ENCODE assay signal across 9 cellular contexts in genomic region chr11:64372802-64373597, GRCh38. TPM values are rescaled to one million over a fixed set of nuclear protein-coding genes. Genes with fewer than 3 reads are reported as not detected.
A peak's percentile ranks its signal among the peaks of the same experiment; 100 is the strongest.
DNase-seq lines count a peak whose midpoint lies in the region; ATAC-seq and TF ChIP-seq lines count a peak whose summit lies in the region.
"Had no signal": no experiment of that assay in that cellular context is flagged by ENCODE, and none has a peak within 500 bp of the region (broad histone marks: within the 10 kb centered on the region; RNA-seq: fewer than 3 reads in every experiment).

No MANE protein-coding gene starts in this region.

- DNase-seq in AG10803 (ENCODE audit: low read depth) (peak; percentile 48), HT1080 (ENCODE audit: low read depth) (peak; percentile 74), NOMO-1 (lab: John Stamatoyannopoulos, UW; ENCODE audit: unreplicated experiment in 2 of 2) (peak; percentile 54 to 60), globus pallidus (ENCODE audit: low spot score) (peak; percentile 68), GOT3 (lab: John Stamatoyannopoulos, UW) (no peak)
- DNase-seq in stimulated activated CD4-positive, alpha-beta T cell treated with anti-CD3 and anti-CD28 coated beads, Interleukin-2, amount 100 ng/mL, for 48 hours: no peak
- DNase-seq: naive B cell had no signal

- TF ChIP-seq CTCF in AG10803 (conservative IDR thresholded peaks at IDR 0.05; ENCODE audit: low read length): no peak

- ATAC-seq in HG02885 (IDR thresholded peaks at IDR 0.05; ENCODE audit: poor library complexity, unreplicated experiment): no peak
- ATAC-seq in HG03457 (IDR thresholded peaks at IDR 0.05; ENCODE audit: unreplicated experiment): no peak

- H3K4me3 ChIP-seq in AG10803 (ENCODE audit: low read length): no peak overlapping the region

RNA-seq across cellular contexts. Expression of gene RPS6KA4, which starts 14.0 kb away (rescaled TPM):
- 86.9 and 95.7 TPM in 2 replicates for total RNA-seq in HT1080 (2014; rRNA removed; shearing (Covaris generic))
- 44.7 and 48.6 TPM in 2 replicates for polyA plus RNA-seq in HT1080 (2015; cell fraction: cytosol; rRNA removed)
- 62.1 and 65.8 TPM in 2 replicates for polyA plus RNA-seq in HT1080 (2015; cell fraction: nucleus; rRNA removed)

RNA-seq across cellular contexts. Expression of gene CCDC88B, which starts 33.0 kb away (rescaled TPM):
- 4.9 and 7.1 TPM in 2 replicates for total RNA-seq in HT1080 (2014; rRNA removed; shearing (Covaris generic))
- polyA plus RNA-seq in HT1080 (2015; cell fraction: cytosol; rRNA removed): 4.7 and 7.1 TPM in 2 replicates
- 3.2 and 4.9 TPM in 2 replicates for polyA plus RNA-seq in HT1080 (2015; cell fraction: nucleus; rRNA removed)

RNA-seq across cellular contexts. Expression of gene PRDX5, which starts 55.1 kb away (rescaled TPM):
- 274 and 324 TPM in 2 replicates for total RNA-seq in HT1080 (2014; rRNA removed; shearing (Covaris generic))
- polyA plus RNA-seq in HT1080 (2015; cell fraction: cytosol; rRNA removed): 288 and 329 TPM in 2 replicates
- 115 and 139 TPM in 2 replicates for polyA plus RNA-seq in HT1080 (2015; cell fraction: nucleus; rRNA removed)

RNA-seq across cellular contexts. Expression of gene TRMT112, which starts 55.6 kb away (rescaled TPM):
- total RNA-seq in HT1080 (2014; rRNA removed; shearing (Covaris generic)): 471 and 628 TPM in 2 replicates
- polyA plus RNA-seq in HT1080 (2015; cell fraction: cytosol; rRNA removed): 525 and 597 TPM in 2 replicates
- polyA plus RNA-seq in HT1080 (2015; cell fraction: nucleus; rRNA removed): 199 and 226 TPM in 2 replicates

Comparison
In these comparisons a context has a peak if more than half of its experiments do, and no peak if none do; other contexts are left out.
1. DNase-seq: peak in AG10803 (single experiment), HT1080 (single experiment), NOMO-1 (2 of 2) and globus pallidus (single experiment); none in GOT3 (single experiment) and stimulated activated CD4-positive, alpha-beta T cell treated with anti-CD3 and anti-CD28 coated beads, Interleukin-2, amount 100 ng/mL, for 48 hours (0 of 2).